11 cellular contexts compared by ENCODE assay signal in genomic region chr10:120600871-120601644, GRCh38.
DNase-seq lines count a peak whose midpoint lies in the region; ATAC-seq and TF ChIP-seq lines count a peak whose summit lies in the region.
"Had no signal": no experiment of that assay in that cellular context is flagged by ENCODE, and none has a peak within 500 bp of the region (broad histone marks: within the 10 kb centered on the region; RNA-seq: fewer than 3 reads in every experiment).

No MANE protein-coding gene starts in this region.

- no peak overlapping the region for H3K27ac Mint-ChIP-seq in WTC11
- H3K27ac Mint-ChIP-seq in activated CD4-positive, alpha-beta memory T cell treated with anti-CD3 and anti-CD28 coated beads, Interleukin-2, amount 10 ng/mL, durations not matched to agents 7 days and 5 days: no peak overlapping the region

- peaks cover 19% of the 10 kb centered on the region for H3K9me3 Mint-ChIP-seq in WTC11
- peaks cover 2% of the 10 kb centered on the region for H3K9me3 Mint-ChIP-seq in activated CD4-positive, alpha-beta memory T cell treated with anti-CD3 and anti-CD28 coated beads, Interleukin-2, amount 10 ng/mL, durations not matched to agents 7 days and 5 days
- H3K9me3 Mint-ChIP-seq: activated T-cell treated with anti-CD3 and anti-CD28 coated beads, Interleukin-2, amount 50 U/mL, for 4 hours had no signal

- no peaks in the 10 kb centered on the region for H3K27me3 ChIP-seq in mesendoderm (ENCODE audit: insufficient read depth, low read length, poor library complexity)
- H3K27me3 ChIP-seq in effector memory CD4-positive, alpha-beta T cell (replicated peaks; ENCODE audit: control insufficient read depth, insufficient read depth, low read length, poor library complexity, severe bottlenecking): no peaks in the 10 kb centered on the region

- no peaks in the 10 kb centered on the region for H3K79me1 ChIP-seq in mesendoderm (ENCODE audit: low read length)

- H2BK15ac ChIP-seq in mesendoderm (replicated peaks; ENCODE audit: low read depth): no peak overlapping the region

- H3K4me2 ChIP-seq in mesendoderm (ENCODE audit: low read length): no peak overlapping the region

- H3K23ac ChIP-seq in mesendoderm (ENCODE audit: low read length): no peak overlapping the region

- H3K56ac ChIP-seq in mesendoderm (ENCODE audit: low read length): peak overlapping the region; percentile 27

- POLR2A ChIA-PET in WTC11 (lab: Charles Lee): no interaction called here
- POLR2A ChIA-PET in activated CD4-positive, alpha-beta memory T cell treated with anti-CD3 and anti-CD28 coated beads, Interleukin-2, amount 10 ng/mL, durations not matched to agents 7 days and 5 days (lab: Charles Lee): no interaction called here

- H2AK5ac ChIP-seq in mesendoderm (ENCODE audit: low read length): no peak overlapping the region

- no peak overlapping the region for H3K9ac ChIP-seq in mesendoderm (ENCODE audit: low read length)

- WGBS in mesendoderm (ENCODE audit: extremely low coverage, insufficient coverage, low lambda C conversion rate): no CpG with 5 or more reads among the region's 12 CpGs

- H4K5ac ChIP-seq in mesendoderm (ENCODE audit: low read length): no peak overlapping the region

- CTCF ChIA-PET in WTC11 (lab: Charles Lee): interaction anchor here (0.7 to 4.9 kb wide), 13 partner anchors 8 to 379 kb away, joined by 3 to 18 read pairs (median 4); no protein-coding TSS in a partner anchor
- CTCF ChIA-PET in activated CD4-positive, alpha-beta memory T cell treated with anti-CD3 and anti-CD28 coated beads, Interleukin-2, amount 10 ng/mL, durations not matched to agents 7 days and 5 days (lab: Charles Lee): no interaction called here

- H3K4me3 ChIP-seq in mesendoderm (ENCODE audit: low read length): no peak overlapping the region
- no peak overlapping the region for H3K4me3 ChIP-seq in effector memory CD4-positive, alpha-beta T cell (ENCODE audit: insufficient read depth, low read depth, low read length, poor library complexity, severe bottlenecking)

- no peak overlapping the region for H3K4me3 Mint-ChIP-seq in WTC11
- H3K4me3 Mint-ChIP-seq in activated CD4-positive, alpha-beta memory T cell treated with anti-CD3 and anti-CD28 coated beads, Interleukin-2, amount 10 ng/mL, durations not matched to agents 7 days and 5 days: no peak overlapping the region
- H3K4me3 Mint-ChIP-seq: activated T-cell treated with anti-CD3 and anti-CD28 coated beads, Interleukin-2, amount 50 U/mL, for 4 hours had no signal

- no peaks in the 10 kb centered on the region for H3K36me3 ChIP-seq in mesendoderm (ENCODE audit: control insufficient read depth, insufficient read depth, low read length)
- no peaks in the 10 kb centered on the region for H3K36me3 ChIP-seq in effector memory CD4-positive, alpha-beta T cell (ENCODE audit: control insufficient read depth, insufficient read depth, low read length)

- no peak overlapping the region for H3K27ac ChIP-seq in mesendoderm (ENCODE audit: low read depth, low read length)
- no peak overlapping the region for H3K27ac ChIP-seq in effector memory CD4-positive, alpha-beta T cell (ENCODE audit: insufficient read depth, low read length, poor library complexity, severe bottlenecking)

- H4K8ac ChIP-seq in mesendoderm (ENCODE audit: low read depth, low read length): no peak overlapping the region

- H3K4me1 ChIP-seq in mesendoderm (ENCODE audit: control insufficient read depth, low read depth, low read length): no peaks in the 10 kb centered on the region
- no peaks in the 10 kb centered on the region for H3K4me1 ChIP-seq in effector memory CD4-positive, alpha-beta T cell (ENCODE audit: control insufficient read depth, insufficient read depth, low read length, poor library complexity, severe bottlenecking)

- TF ChIP-seq CTCF in WTC11 (IDR thresholded peaks at IDR 0.05): no peak

- no peak overlapping the region for H3K4ac ChIP-seq in mesendoderm (ENCODE audit: low read depth, low read length)

- H3K79me2 ChIP-seq in mesendoderm (ENCODE audit: control insufficient read depth, insufficient read depth, low read length): no peaks in the 10 kb centered on the region

- peaks cover 7% of the 10 kb centered on the region for H3K27me3 Mint-ChIP-seq in WTC11 (ENCODE audit: low read depth)
- no peaks in the 10 kb centered on the region for H3K27me3 Mint-ChIP-seq in activated CD4-positive, alpha-beta memory T cell treated with anti-CD3 and anti-CD28 coated beads, Interleukin-2, amount 10 ng/mL, durations not matched to agents 7 days and 5 days

- H2BK5ac ChIP-seq in mesendoderm (ENCODE audit: low read length): no peak overlapping the region

- H3K4me1 Mint-ChIP-seq in WTC11: peaks cover 26% of the 10 kb centered on the region
- no peaks in the 10 kb centered on the region for H3K4me1 Mint-ChIP-seq in activated CD4-positive, alpha-beta memory T cell treated with anti-CD3 and anti-CD28 coated beads, Interleukin-2, amount 10 ng/mL, durations not matched to agents 7 days and 5 days

- peaks cover 12% of the 10 kb centered on the region for H3K36me3 Mint-ChIP-seq in WTC11
- H3K36me3 Mint-ChIP-seq in activated CD4-positive, alpha-beta memory T cell treated with anti-CD3 and anti-CD28 coated beads, Interleukin-2, amount 10 ng/mL, durations not matched to agents 7 days and 5 days (ENCODE audit: low read depth): no peaks in the 10 kb centered on the region

- H3K9me3 ChIP-seq in effector memory CD4-positive, alpha-beta T cell (ENCODE audit: control insufficient read depth, low read length): no peaks in the 10 kb centered on the region

- DNase-seq in EL (peak; percentile 20), WTC11 (ENCODE audit: low spot score) (peak; percentile 67), mesendoderm (peak; percentile 77), GF-D8 (lab: John Stamatoyannopoulos, UW) (no peak), HCEC 1CT (no peak)
- DNase-seq in activated CD4-positive, alpha-beta memory T cell treated with anti-CD3 and anti-CD28 coated beads, Interleukin-2, amount 10 ng/mL, durations not matched to agents 7 days and 5 days: no peak
- no peak for DNase-seq in effector memory CD4-positive, alpha-beta T cell
- DNase-seq: activated T-cell treated with anti-CD3 and anti-CD28 coated beads, Interleukin-2, amount 50 U/mL, for 4 hours; NCI-H2081 had no signal

- ATAC-seq in HG02588 (IDR thresholded peaks at IDR 0.05; ENCODE audit: unreplicated experiment): peak; percentile 36
- ATAC-seq in WTC11: peak; percentile 78
- ATAC-seq: left lobe of liver had no signal

- H2BK120ac ChIP-seq in mesendoderm (ENCODE audit: low read depth, low read length): no peak overlapping the region

- H3K18ac ChIP-seq in mesendoderm (ENCODE audit: low read length): no peak overlapping the region

TF ChIP-seq in WTC11, 78 proteins besides CTCF, POLR2A, EP300 and RAD21 (continues in another document):
- TF ChIP-seq NR2C2 (CRISPR knock-in tag; IDR thresholded peaks at IDR 0.05): no peak
- no peak for TF ChIP-seq ZNF219 (CRISPR knock-in tag; IDR thresholded peaks at IDR 0.05; ENCODE audit: borderline replicate concordance)
- TF ChIP-seq CREM (CRISPR knock-in tag; IDR thresholded peaks at IDR 0.05): no peak
- no peak for TF ChIP-seq ZNF532 (CRISPR knock-in tag; IDR thresholded peaks at IDR 0.05; ENCODE audit: borderline replicate concordance)
- TF ChIP-seq NFE2L1 (CRISPR knock-in tag; IDR thresholded peaks at IDR 0.05): peak; percentile 67; the same call in 1 of the 2 replicates
- no peak for TF ChIP-seq STAT6 (CRISPR knock-in tag; conservative IDR thresholded peaks at IDR 0.05; ENCODE audit: low read depth)

Comparison
In these comparisons a context has a peak if more than half of its experiments do, and no peak if none do; other contexts are left out.
1. DNase-seq: peak in EL (single experiment), WTC11 (single experiment) and mesendoderm (single experiment); none in GF-D8 (single experiment), HCEC 1CT (single experiment), activated CD4-positive, alpha-beta memory T cell treated with anti-CD3 and anti-CD28 coated beads, Interleukin-2, amount 10 ng/mL, durations not matched to agents 7 days and 5 days (single experiment) and effector memory CD4-positive, alpha-beta T cell (0 of 3).